8 cellular contexts compared by ENCODE assay signal in genomic region chr1:41365772-41366427, GRCh38. TPM values are rescaled to one million over a fixed set of nuclear protein-coding genes. Genes with fewer than 3 reads are reported as not detected.
DNase-seq lines count a peak whose midpoint lies in the region; ATAC-seq and TF ChIP-seq lines count a peak whose summit lies in the region.

No MANE protein-coding gene starts in this region.

- H3K36me3 ChIP-seq in GM06990 (ENCODE audit: control insufficient read depth, insufficient read depth, low read length): no peaks in the 10 kb centered on the region
- H3K36me3 ChIP-seq in body of pancreas (replicated peaks in 1 of 2; ENCODE audit: insufficient read depth in 1 of 2, low read depth in 2 of 2): no peaks in the 10 kb centered on the region

- peak overlapping the region; percentile 59 to 78 (median 72) for H3K27ac ChIP-seq in body of pancreas

- peaks cover 7 to 48% (median 33%) of the 10 kb centered on the region in 4 donors for H3K4me1 Mint-ChIP-seq in naive thymus-derived CD8-positive, alpha-beta T cell

- peak overlapping the region in 7 of 10 donors; percentile 18 to 78 (median 38) for H3K4me3 Mint-ChIP-seq in naive thymus-derived CD8-positive, alpha-beta T cell

- POLR2A ChIA-PET in naive thymus-derived CD8-positive, alpha-beta T cell (lab: Charles Lee): no interaction called here

- no peaks in the 10 kb centered on the region for H3K9me3 ChIP-seq in body of pancreas

- H3K4me3 ChIP-seq in GM06990 (replicated peaks; ENCODE audit: low read depth, low read length) (peak overlapping the region; percentile 49), body of pancreas (peak overlapping the region in 1 of 2 donors; percentile 51)

- peak; percentile 31 for DNase-seq in GM06990 (ENCODE audit: extremely low read depth, insufficient read length)
- peak; percentile 99 for DNase-seq in NCI-H2029 treated with DMSO at 0.1 percent for 48 hours (lab: John Stamatoyannopoulos, UW)
- DNase-seq in body of pancreas: peak; percentile 38 to 58 (median 44)
- peak in 8 of 10 donors; percentile 27 to 58 (median 44) for DNase-seq in naive thymus-derived CD8-positive, alpha-beta T cell
- no peak for DNase-seq in KG1 (lab: John Stamatoyannopoulos, UW)
- DNase-seq in stimulated activated CD4-positive, alpha-beta T cell treated with anti-CD3 and anti-CD28 coated beads, Interleukin-1b, Interleukin-23, amount 100 ng/mL, for 48 hours: no peak

- ATAC-seq in body of pancreas: peak; percentile 8
- ATAC-seq in naive thymus-derived CD8-positive, alpha-beta T cell: peak; percentile 15 to 43
- no peak for ATAC-seq in HG03520 (IDR thresholded peaks at IDR 0.05; ENCODE audit: unreplicated experiment)
- no peak for ATAC-seq in HG03095 (IDR thresholded peaks at IDR 0.05; ENCODE audit: unreplicated experiment)

- H3K4me1 ChIP-seq in body of pancreas: peaks cover 46% of the 10 kb centered on the region

- TF ChIP-seq CTCF in GM06990 (IDR thresholded peaks at IDR 0.05; ENCODE audit: insufficient read depth, low read length, poor library complexity, severe bottlenecking) (no peak), body of pancreas (IDR thresholded peaks at IDR 0.05) (no peak)

- H3K27me3 ChIP-seq in GM06990 (replicated peaks; ENCODE audit: control insufficient read depth, insufficient read depth, low read length) (peaks cover 2% of the 10 kb centered on the region), body of pancreas (peaks cover 0 to 5% of the 10 kb centered on the region in 2 donors)

- WGBS in body of pancreas, 2 donors: 18 to 67% methylated on average over 1 to 19 of the region's 20 CpGs

- peak overlapping the region in 5 of 10 donors; percentile 13 to 86 (median 63) for H3K27ac Mint-ChIP-seq in naive thymus-derived CD8-positive, alpha-beta T cell

- intact Hi-C loops in body of pancreas (cut with DNase I): no loop called here

- peak in 1 of 3 donors; percentile 27 for TF ChIP-seq POLR2A in body of pancreas (IDR thresholded peaks at IDR 0.05)

- peaks cover 2 to 32% (median 31%) of the 10 kb centered on the region in 5 donors for H3K27me3 Mint-ChIP-seq in naive thymus-derived CD8-positive, alpha-beta T cell

- no peaks in the 10 kb centered on the region for H3K36me3 Mint-ChIP-seq in naive thymus-derived CD8-positive, alpha-beta T cell

- H3K9me3 Mint-ChIP-seq in naive thymus-derived CD8-positive, alpha-beta T cell: no peaks in the 10 kb centered on the region

RNA-seq across cellular contexts. Expression of gene FOXO6, which starts 4.7 kb away (rescaled TPM):
- 1 to 10 TPM; 1.0 to 2.3 TPM for total RNA-seq in body of pancreas
- under 1 TPM in 1 of 2 experiments, not detected in 1; 0.19 TPM for total RNA-seq in naive thymus-derived CD8-positive, alpha-beta T cell
- not detected for polyA plus RNA-seq in naive thymus-derived CD8-positive, alpha-beta T cell

Comparison
In these comparisons a context has a peak if more than half of its experiments do, and no peak if none do; other contexts are left out.
1. DNase-seq: peak in GM06990 (single experiment), NCI-H2029 treated with DMSO at 0.1 percent for 48 hours (single experiment), body of pancreas (4 of 4) and naive thymus-derived CD8-positive, alpha-beta T cell (8 of 10); none in KG1 (single experiment) and stimulated activated CD4-positive, alpha-beta T cell treated with anti-CD3 and anti-CD28 coated beads, Interleukin-1b, Interleukin-23, amount 100 ng/mL, for 48 hours (single experiment).
2. ATAC-seq: peak in body of pancreas (single experiment) and naive thymus-derived CD8-positive, alpha-beta T cell (2 of 2); none in HG03520 (single experiment) and HG03095 (single experiment).